13 cellular contexts compared by ENCODE assay signal in the genomic region with DNA sequence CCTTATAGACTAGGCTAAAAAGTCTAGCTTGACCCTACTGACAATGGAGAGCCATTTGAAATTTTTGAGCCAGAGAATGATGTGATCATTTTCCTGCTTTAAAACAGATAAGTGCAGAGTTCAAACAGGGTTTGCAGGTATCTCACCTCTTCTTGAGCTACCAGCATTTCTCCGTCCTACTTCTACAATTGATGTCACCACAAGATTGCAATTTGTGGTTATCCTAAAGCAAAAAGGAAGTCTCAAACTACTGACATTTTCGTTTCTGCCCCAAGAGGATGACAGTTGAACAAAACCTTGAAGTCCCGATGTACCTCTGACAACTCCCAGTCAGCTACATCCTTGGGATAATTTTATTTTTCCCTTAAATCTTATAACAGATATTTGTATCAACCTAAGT.
DNase-seq lines count a peak whose midpoint lies in the region; ATAC-seq and TF ChIP-seq lines count a peak whose summit lies in the region.
"Had no signal": no experiment of that assay in that cellular context is flagged by ENCODE, and none has a peak within 500 bp of the region (broad histone marks: within the 10 kb centered on the region; RNA-seq: fewer than 3 reads in every experiment).

No MANE protein-coding gene starts in this region.

- CTCF ChIA-PET in T-cell (lab: Charles Lee): interaction anchor here (0.7 to 1.4 kb wide), 6 partner anchors 10 to 101 kb away, joined by 3 to 5 read pairs (median 4); a partner anchor contains a TSS

- DNase-seq in T-cell: peak in 4 of 34 experiments; percentile 5 to 12 (median 6)
- DNase-seq in natural killer cell: no peak
- no peak for DNase-seq in foreskin melanocyte
- no peak for DNase-seq in NCI-H1930 (lab: John Stamatoyannopoulos, UW)
- DNase-seq in AG08395 (ENCODE audit: low spot score): no peak
- DNase-seq: activated CD4-positive, alpha-beta T cell treated with anti-CD3 and anti-CD28 coated beads, Interleukin-2, amount 50 U/mL, for 48 hours; activated naive CD4-positive, alpha-beta T cell treated with Interleukin-2 at 50 U/mL for 16 hours; naive B cell; substantia nigra had no signal

- H3K9me3 Mint-ChIP-seq in T-cell (peaks cover 0 to 8% (median 0%) of the 10 kb centered on the region in 3 donors), natural killer cell (no peaks in the 10 kb centered on the region)

- H3K4me1 Mint-ChIP-seq in T-cell: peaks cover 54 to 68% (median 64%) of the 10 kb centered on the region in 3 donors
- H3K4me1 Mint-ChIP-seq in natural killer cell: peaks cover 47 to 50% of the 10 kb centered on the region in 2 donors

- intact Hi-C loops in natural killer cell (cut with micrococcal nuclease): loop anchor here (10.0 kb wide), 1 partner anchor 46 kb away; no protein-coding TSS in a partner anchor

- POLR2A ChIA-PET in T-cell (lab: Charles Lee): interaction anchor here in 1 of 2 donors (0.8 kb wide), 1 partner anchor 181 kb away, joined by 4 read pairs; no protein-coding TSS in a partner anchor

- peak; percentile 54 for ATAC-seq in HG03175 (IDR thresholded peaks at IDR 0.05; ENCODE audit: unreplicated experiment)
- peak; percentile 71 to 90 (median 78) for ATAC-seq in T-cell (replicated peaks in 1 of 4)
- ATAC-seq in natural killer cell: peak in 2 of 3 donors; percentile 21 to 65
- no peak for ATAC-seq in HG03039 (IDR thresholded peaks at IDR 0.05; ENCODE audit: unreplicated experiment)
- ATAC-seq: Panc1 had no signal

- H3K4me3 Mint-ChIP-seq in T-cell (peak overlapping the region in 1 of 3 donors; percentile 5), natural killer cell (no peak overlapping the region)
- H3K4me3 Mint-ChIP-seq: naive B cell had no signal

- H3K27me3 Mint-ChIP-seq in T-cell (no peaks in the 10 kb centered on the region), natural killer cell (ENCODE audit: low read depth in 2 of 2) (peaks cover 0 to 9% of the 10 kb centered on the region in 2 donors)

- H3K27ac Mint-ChIP-seq in T-cell (peak overlapping the region; percentile 40 to 70), natural killer cell (peak overlapping the region in 1 of 2 donors; percentile 22)

- TF ChIP-seq CTCF in GM12872 (IDR thresholded peaks at IDR 0.05; ENCODE audit: insufficient read depth, low read depth, low read length) (0 out of 3 replicates have a peak, but pooled peaks have one; percentile 6), natural killer cell (IDR thresholded peaks at IDR 0.05) (no peak)

- H3K36me3 Mint-ChIP-seq in T-cell (no peaks in the 10 kb centered on the region), natural killer cell (peaks cover 7% of the 10 kb centered on the region)
- H3K36me3 Mint-ChIP-seq: naive B cell had no signal
